Comparison of ENCODE assay signal across 18 cellular contexts in genomic region chr1:114024049-114024448, GRCh38. TPM values are rescaled to one million over a fixed set of nuclear protein-coding genes. Genes with fewer than 3 reads are reported as not detected.
DNase-seq lines count a peak whose midpoint lies in the region; ATAC-seq and TF ChIP-seq lines count a peak whose summit lies in the region.
"Had no signal": no experiment of that assay in that cellular context is flagged by ENCODE, and none has a peak within 500 bp of the region (broad histone marks: within the 10 kb centered on the region; RNA-seq: fewer than 3 reads in every experiment).

No MANE protein-coding gene starts in this region.

- H3K27me3 Mint-ChIP-seq in GM23338 (ENCODE audit: insufficient read depth, low read depth, poor library complexity) (peaks cover 11% of the 10 kb centered on the region), endodermal cell (ENCODE audit: insufficient read depth) (peaks cover 38% of the 10 kb centered on the region), nephron progenitor cell (ENCODE audit: low read depth, poor library complexity) (no peaks in the 10 kb centered on the region)

- H3K27ac Mint-ChIP-seq in GM23338 (peak overlapping the region; percentile 94), endodermal cell (peak overlapping the region; percentile 78), nephron progenitor cell (peak overlapping the region; percentile 99)
- H3K27ac Mint-ChIP-seq: activated CD8-positive, alpha-beta T cell treated with anti-CD3 and anti-CD28 coated beads, Interleukin-2, amount 10 ng/mL, durations not matched to agents 7 days and 5 days had no signal

- TF ChIP-seq CTCF in GM23338 (conservative IDR thresholded peaks at IDR 0.05; ENCODE audit: low read depth in 2 of 2) (no peak), endodermal cell (conservative IDR thresholded peaks at IDR 0.05) (no peak), nephron progenitor cell (IDR thresholded peaks at IDR 0.05) (no peak)

- H3K4me3 ChIP-seq in GM23338 (no peak overlapping the region), endodermal cell (ENCODE audit: low read length) (no peak overlapping the region)
- H3K4me3 ChIP-seq: ascending aorta, SK-N-MC, suprapubic skin had no signal

- H3K4me1 Mint-ChIP-seq in GM23338 (peaks cover 32% of the 10 kb centered on the region), endodermal cell (peaks cover 21% of the 10 kb centered on the region), nephron progenitor cell (peaks cover 70% of the 10 kb centered on the region)

- H3K9ac ChIP-seq in endodermal cell (ENCODE audit: extremely low read depth, low read length, poor library complexity, severe bottlenecking), result no peak overlapping the region

- peak overlapping the region; percentile 4; the same call in 1 of the 2 replicates for H3K4me2 ChIP-seq in GM23338

- 60 to 75% methylated on average over 1 to 6 of the region's 6 CpGs for WGBS in endodermal cell (ENCODE audit: insufficient coverage in 1 of 2, insufficient read length in 1 of 2), 2 experiments

- peaks cover 5% of the 10 kb centered on the region for H3K9me3 ChIP-seq in endodermal cell (ENCODE audit: control insufficient read depth, low read length)
- H3K9me3 ChIP-seq: ascending aorta, suprapubic skin had no signal

- H3K9me3 Mint-ChIP-seq in GM23338 (peaks cover 14% of the 10 kb centered on the region), endodermal cell (peaks cover 19% of the 10 kb centered on the region), nephron progenitor cell (peaks cover 15% of the 10 kb centered on the region)

- H3K9me2 ChIP-seq in GM23338 (ENCODE audit: insufficient read depth), result peaks cover 11% of the 10 kb centered on the region

- H4K20me1 ChIP-seq in GM23338 (replicated peaks; ENCODE audit: insufficient read depth), result no peaks in the 10 kb centered on the region

- no peaks in the 10 kb centered on the region for H3K79me2 ChIP-seq in GM23338 (replicated peaks; ENCODE audit: insufficient read depth)

- H3K27ac ChIP-seq in GM23338 (ENCODE audit: low read depth) (peak overlapping the region; percentile 69), endodermal cell (ENCODE audit: low read depth, low read length) (no peak overlapping the region)
- H3K27ac ChIP-seq: ascending aorta, SK-N-MC, suprapubic skin had no signal

- no peaks in the 10 kb centered on the region for H3F3A ChIP-seq in GM23338 (replicated peaks; ENCODE audit: low read depth)

- H2AFZ ChIP-seq in GM23338, result no peak overlapping the region

- H3K27me3 ChIP-seq in GM23338 (ENCODE audit: insufficient read depth) (no peaks in the 10 kb centered on the region), endodermal cell (ENCODE audit: control insufficient read depth, insufficient read depth, low read length, poor library complexity, severe bottlenecking) (peaks cover 31% of the 10 kb centered on the region)
- H3K27me3 ChIP-seq: ascending aorta, suprapubic skin had no signal

- H3K4me3 Mint-ChIP-seq in GM23338, result no peak overlapping the region
- no peak overlapping the region for H3K4me3 Mint-ChIP-seq in endodermal cell
- peak overlapping the region; percentile 5 for H3K4me3 Mint-ChIP-seq in nephron progenitor cell
- H3K4me3 Mint-ChIP-seq: activated CD8-positive, alpha-beta T cell treated with anti-CD3 and anti-CD28 coated beads, Interleukin-2, amount 10 ng/mL, durations not matched to agents 7 days and 5 days had no signal

- H3K36me3 Mint-ChIP-seq in GM23338 (ENCODE audit: low read depth) (peaks cover 20% of the 10 kb centered on the region), endodermal cell (ENCODE audit: low read depth) (peaks cover 11% of the 10 kb centered on the region), nephron progenitor cell (ENCODE audit: low read depth) (peaks cover 7% of the 10 kb centered on the region)

- DNase-seq in GM23338 (ENCODE audit: low spot score), result peak; percentile 75
- DNase-seq in NCI-H69 (lab: John Stamatoyannopoulos, UW), result peak; percentile 5
- peak; percentile 71 for DNase-seq in endodermal cell
- DNase-seq in nephron progenitor cell, result no peak
- DNase-seq in activated CD8-positive, alpha-beta memory T cell treated with anti-CD3 and anti-CD28 coated beads, Interleukin-2, amount 50 U/mL, for 4 hours, result no peak
- DNase-seq in left lobe of liver (ENCODE audit: low spot score), result no peak
- DNase-seq in DMS114 treated with DMSO at 0.1 percent for 48 hours (lab: John Stamatoyannopoulos, UW; ENCODE audit: unreplicated experiment), result no peak
- DNase-seq: activated CD8-positive, alpha-beta T cell treated with anti-CD3 and anti-CD28 coated beads, Interleukin-2, amount 10 ng/mL, durations not matched to agents 7 days and 5 days; activated effector memory CD4-positive, alpha-beta T cell treated with Interleukin-2 at 50 U/mL for 16 hours; effector CD4-positive, alpha-beta T cell; Kasumi-1; midbrain; NCI-H187 treated with DMSO at 0.1 percent for 48 hours; posterior cingulate gyrus had no signal

- H3K4me1 ChIP-seq in GM23338 (ENCODE audit: insufficient read depth), result peaks cover 31% of the 10 kb centered on the region
- H3K4me1 ChIP-seq in endodermal cell (ENCODE audit: control insufficient read depth, insufficient read depth, low read length), result no peaks in the 10 kb centered on the region
- H3K4me1 ChIP-seq: ascending aorta, suprapubic skin had no signal

- ATAC-seq in GM23338, result peak; percentile 91
- ATAC-seq in left lobe of liver, result no peak
- ATAC-seq in HG03342 (IDR thresholded peaks at IDR 0.05; ENCODE audit: unreplicated experiment), result no peak
- ATAC-seq: activated CD8-positive, alpha-beta T cell treated with anti-CD3 and anti-CD28 coated beads, Interleukin-2, amount 10 ng/mL, durations not matched to agents 7 days and 5 days had no signal

- 0 out of 2 replicates have a peak, but pooled peaks cover 4% of the 10 kb centered on the region for H3K36me3 ChIP-seq in GM23338 (ENCODE audit: insufficient read depth)
- H3K36me3 ChIP-seq in endodermal cell (ENCODE audit: control insufficient read depth, insufficient read depth, low read length), result no peaks in the 10 kb centered on the region
- H3K36me3 ChIP-seq: ascending aorta, suprapubic skin had no signal

TF ChIP-seq in GM23338, 12 proteins besides CTCF, POLR2A, EP300 and RAD21 (continues in another document):
- TF ChIP-seq ZNF462 (CRISPR knock-in tag; IDR thresholded peaks at IDR 0.05) (no peak), POLR2AphosphoS5 (IDR thresholded peaks at IDR 0.05; ENCODE audit: low read depth) (no peak)

RNA-seq across cellular contexts. Expression of gene OLFML3, which starts 44.8 kb away (rescaled TPM):
- total RNA-seq in GM23338 (2014; rRNA removed; shearing (Covaris generic)), result 69.9 and 73.6 TPM in 2 replicates
- polyA plus RNA-seq in GM23338 (2016; fragmentation: Nextera tagmentation; extraction: Ambion mirVana), result 42.8 and 44.7 TPM in 2 replicates
- total RNA-seq in endodermal cell (10 to 100 TPM in 1 of 2 donors, 1 to 10 TPM in 1; 4.3 to 14.8 TPM), left lobe of liver (3.7 TPM)
- polyA plus RNA-seq in endodermal cell (2013, experiment 1 of 2), result 17.4 TPM
- 10.1 TPM for polyA plus RNA-seq in endodermal cell (2013, experiment 2 of 2)

Comparison
In these comparisons a context has a peak if more than half of its experiments do, and no peak if none do; other contexts are left out.
1. DNase-seq: peak in GM23338 (single experiment), NCI-H69 (single experiment) and endodermal cell (single experiment); none in nephron progenitor cell (single experiment), activated CD8-positive, alpha-beta memory T cell treated with anti-CD3 and anti-CD28 coated beads, Interleukin-2, amount 50 U/mL, for 4 hours (single experiment), left lobe of liver (single experiment) and DMS114 treated with DMSO at 0.1 percent for 48 hours (single experiment).
2. Peak in every context shown above with its lines, with median percentiles within 50 percentile points of each other: H3K27ac Mint-ChIP-seq.